In genomic region chr3:27468283-27468886, GRCh38 we compare ENCODE assay signal across 21 cellular contexts.
"Had no signal": no experiment of that assay in that cellular context is flagged by ENCODE, and none has a peak within 500 bp of the region (broad histone marks: within the 10 kb centered on the region; RNA-seq: fewer than 3 reads in every experiment).

No MANE protein-coding gene starts in this region.

- FAIRE-seq: astrocyte, colon, frontal cortex, small intestine had no signal

- H3K27me3 Mint-ChIP-seq: activated CD4-positive, alpha-beta T cell treated with anti-CD3 and anti-CD28 coated beads, Interleukin-2, amount 10 ng/mL, durations not matched to agents 7 days and 5 days; activated naive CD8-positive, alpha-beta T cell treated with anti-CD3 and anti-CD28 coated beads for 36 hours; central memory CD8-positive, alpha-beta T cell; stimulated activated naive CD8-positive, alpha-beta T cell treated with anti-CD3 and anti-CD28 coated beads, Interleukin-15, amount 100 ng/mL, for 72 hours had no signal

- H3K4me1 ChIP-seq: uterus had no signal

- H3K9me3 Mint-ChIP-seq: activated CD4-positive, alpha-beta T cell treated with anti-CD3 and anti-CD28 coated beads, Interleukin-2, amount 10 ng/mL, durations not matched to agents 7 days and 5 days; activated naive CD8-positive, alpha-beta T cell treated with anti-CD3 and anti-CD28 coated beads for 36 hours; central memory CD8-positive, alpha-beta T cell; stimulated activated effector memory CD8-positive, alpha-beta T cell treated with anti-CD3 and anti-CD28 coated beads, Interleukin-12 subunit alpha, Interleukin-12 subunit beta, amount 100 ng/mL, for 72 hours; stimulated activated naive CD8-positive, alpha-beta T cell treated with anti-CD3 and anti-CD28 coated beads, Interleukin-15, amount 100 ng/mL, for 72 hours had no signal

- H3K4me3 ChIP-seq: left lung, ovary, uterus had no signal

- H3K9me3 ChIP-seq: left lung, neutrophil, ovary, uterus had no signal

- H3K4me3 Mint-ChIP-seq: activated CD4-positive, alpha-beta T cell treated with anti-CD3 and anti-CD28 coated beads, Interleukin-2, amount 10 ng/mL, durations not matched to agents 7 days and 5 days; activated naive CD8-positive, alpha-beta T cell treated with anti-CD3 and anti-CD28 coated beads for 36 hours; central memory CD8-positive, alpha-beta T cell; nephron; stimulated activated effector memory CD8-positive, alpha-beta T cell treated with anti-CD3 and anti-CD28 coated beads, Interleukin-12 subunit alpha, Interleukin-12 subunit beta, amount 100 ng/mL, for 72 hours; stimulated activated naive CD8-positive, alpha-beta T cell treated with anti-CD3 and anti-CD28 coated beads, Interleukin-15, amount 100 ng/mL, for 72 hours had no signal

- H3K27ac ChIP-seq: left lung, neutrophil, ovary, uterus had no signal

- H3K36me3 ChIP-seq: left lung, neutrophil, ovary, uterus had no signal

- H3K27me3 ChIP-seq: left lung, neutrophil, ovary, uterus had no signal

- DNase-seq: activated CD4-positive, alpha-beta T cell treated with anti-CD3 and anti-CD28 coated beads, Interleukin-2, amount 10 ng/mL, durations not matched to agents 7 days and 5 days; activated CD4-positive, CD25-positive, alpha-beta regulatory T cell treated with anti-CD3 and anti-CD28 coated beads, Interleukin-2, amount 50 U/mL, for 72 hours; activated naive CD4-positive, alpha-beta T cell treated with Interleukin-2 at 50 U/mL for 16 hours; activated naive CD8-positive, alpha-beta T cell treated with anti-CD3 and anti-CD28 coated beads for 36 hours; activated T-cell treated with anti-CD3 and anti-CD28 coated beads, Interleukin-2, amount 50 U/mL, for 1 hour; effector memory CD4-positive, alpha-beta T cell; glutamatergic neuron; left lung; ovary; right cardiac atrium; stimulated activated CD4-positive, alpha-beta T cell treated with anti-CD3 and anti-CD28 coated beads, Interleukin-2, amount 100 ng/mL, for 24 hours; stimulated activated naive CD8-positive, alpha-beta T cell treated with anti-CD3 and anti-CD28 coated beads, Interleukin-15, amount 100 ng/mL, for 72 hours; uterus had no signal

- H3K27ac Mint-ChIP-seq: activated CD4-positive, alpha-beta T cell treated with anti-CD3 and anti-CD28 coated beads, Interleukin-2, amount 10 ng/mL, durations not matched to agents 7 days and 5 days; activated naive CD8-positive, alpha-beta T cell treated with anti-CD3 and anti-CD28 coated beads for 36 hours; nephron; stimulated activated effector memory CD8-positive, alpha-beta T cell treated with anti-CD3 and anti-CD28 coated beads, Interleukin-12 subunit alpha, Interleukin-12 subunit beta, amount 100 ng/mL, for 72 hours; stimulated activated naive CD8-positive, alpha-beta T cell treated with anti-CD3 and anti-CD28 coated beads, Interleukin-15, amount 100 ng/mL, for 72 hours had no signal
